Comparison of ENCODE assay signal across 14 cellular contexts in the genomic region with DNA sequence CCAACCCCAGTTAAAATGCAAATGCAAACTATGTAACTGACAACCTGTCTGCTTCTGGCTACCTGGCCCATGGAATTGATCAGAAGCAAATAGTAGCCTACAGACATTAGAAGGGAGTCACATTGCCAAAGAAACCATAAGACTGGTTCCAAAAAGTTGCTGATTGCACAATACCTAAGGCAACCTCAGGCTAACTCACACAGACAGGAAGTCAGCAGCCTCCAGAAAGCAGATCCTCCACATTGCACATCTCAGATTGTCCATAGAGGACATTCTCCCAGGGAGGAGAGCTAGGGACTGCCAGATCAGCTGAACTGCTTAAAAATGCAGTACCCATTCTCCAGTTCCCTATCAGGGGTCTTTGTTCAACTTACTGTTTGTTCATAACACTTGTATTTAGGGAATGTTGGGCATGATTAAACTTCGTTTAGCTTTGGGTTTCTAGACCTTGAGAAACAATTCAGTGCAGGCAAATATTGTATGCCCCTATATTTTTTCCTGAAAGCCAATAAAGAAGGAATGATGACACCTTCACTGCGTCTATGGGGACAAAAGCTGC. TPM values are rescaled to one million over a fixed set of nuclear protein-coding genes. Genes with fewer than 3 reads are reported as not detected.
DNase-seq lines count a peak whose midpoint lies in the region; ATAC-seq and TF ChIP-seq lines count a peak whose summit lies in the region.
"Had no signal": no experiment of that assay in that cellular context is flagged by ENCODE, and none has a peak within 500 bp of the region (broad histone marks: within the 10 kb centered on the region; RNA-seq: fewer than 3 reads in every experiment).

No MANE protein-coding gene starts in this region.

- H3K27ac Mint-ChIP-seq in CD14-positive monocyte, result peak overlapping the region; percentile 87 to 97 (median 88)
- H3K27ac Mint-ChIP-seq: activated CD4-positive, alpha-beta T cell treated with anti-CD3 and anti-CD28 coated beads for 36 hours had no signal

- DNase-seq in CD14-positive monocyte (ENCODE audit: low spot score) (peak; percentile 69), MM.1S (no peak), mammary epithelial cell (peak; percentile 16), right lobe of liver (no peak), coronary artery (ENCODE audit: low spot score) (no peak), NCI-H2081 (lab: John Stamatoyannopoulos, UW) (no peak)
- DNase-seq in activated CD4-positive, CD25-positive, alpha-beta regulatory T cell (lab: John Stamatoyannopoulos, UW), result no peak
- DNase-seq: activated CD4-positive, alpha-beta T cell treated with anti-CD3 and anti-CD28 coated beads for 36 hours; activated naive CD4-positive, alpha-beta T cell treated with Interleukin-2 at 50 U/mL for 16 hours; mesenchymal stem cell had no signal

- in situ Hi-C loops in mammary epithelial cell (cut with MboI; ENCODE audit: low sequenced_read_pairs in 2 of 2), result no loop called here

- H3K79me2 ChIP-seq in MM.1S (ENCODE audit: low read length) (no peaks in the 10 kb centered on the region), mammary epithelial cell (ENCODE audit: insufficient read depth, low read length) (no peaks in the 10 kb centered on the region)

- H3K4me3 Mint-ChIP-seq in CD14-positive monocyte, result peak overlapping the region in 1 of 2 donors; percentile 39
- H3K4me3 Mint-ChIP-seq: activated CD4-positive, alpha-beta T cell treated with anti-CD3 and anti-CD28 coated beads for 36 hours had no signal

- H2AFZ ChIP-seq in MM.1S (ENCODE audit: low read length), result no peak overlapping the region
- no peak overlapping the region for H2AFZ ChIP-seq in mammary epithelial cell (ENCODE audit: low read depth, low read length)

- ATAC-seq in right lobe of liver, result peak; percentile 59 to 73 (median 66)
- no peak for ATAC-seq in HG03175 (IDR thresholded peaks at IDR 0.05; ENCODE audit: unreplicated experiment)
- ATAC-seq: activated CD4-positive, alpha-beta T cell treated with anti-CD3 and anti-CD28 coated beads for 36 hours had no signal

- TF ChIP-seq POLR2A in right lobe of liver (IDR thresholded peaks at IDR 0.05), result no peak

- H3K27ac ChIP-seq in MM.1S (ENCODE audit: low read length), result peak overlapping the region; percentile 45; the same call in 1 of the 2 replicates
- H3K27ac ChIP-seq in mammary epithelial cell (ENCODE audit: insufficient read depth, low read depth, low read length), result no peak overlapping the region
- no peak overlapping the region for H3K27ac ChIP-seq in right lobe of liver
- H3K27ac ChIP-seq in coronary artery, result no peak overlapping the region
- H3K27ac ChIP-seq: tibial nerve had no signal

- no peaks in the 10 kb centered on the region for H3K27me3 ChIP-seq in MM.1S (replicated peaks; ENCODE audit: insufficient read depth, low read length)
- H3K27me3 ChIP-seq in mammary epithelial cell (ENCODE audit: insufficient read depth, low read length), result no peaks in the 10 kb centered on the region
- no peaks in the 10 kb centered on the region for H3K27me3 ChIP-seq in right lobe of liver
- H3K27me3 ChIP-seq: tibial nerve had no signal

- CTCF ChIA-PET in mammary epithelial cell (lab: Charles Lee; ENCODE audit: low non-redundant PET), result no interaction called here

- H3K4me3 ChIP-seq in MM.1S (ENCODE audit: low read length) (no peak overlapping the region), mammary epithelial cell (replicated peaks in 1 of 3; ENCODE audit: insufficient read depth in 1 of 3, low read depth in 2 of 3, low read length in 3 of 3) (no peak overlapping the region), right lobe of liver (no peak overlapping the region), coronary artery (no peak overlapping the region)
- H3K4me3 ChIP-seq: tibial nerve had no signal

- no peaks in the 10 kb centered on the region for H3K9me2 ChIP-seq in MM.1S (replicated peaks; ENCODE audit: insufficient read depth, low read length)

- 4% methylated on average over 2 of the region's 2 CpGs for WGBS in mammary epithelial cell (ENCODE audit: low coverage, missing lambda C conversion rate)
- WGBS in right lobe of liver (ENCODE audit: insufficient coverage, low coverage, low lambda C conversion rate, missing lambda C conversion rate), result 18% methylated on average over 2 of the region's 2 CpGs

- H3F3A ChIP-seq in MM.1S (ENCODE audit: insufficient read depth, low read length), result peaks cover 53% of the 10 kb centered on the region

- H3K4me2 ChIP-seq in MM.1S (ENCODE audit: low read depth, low read length) (no peak overlapping the region), mammary epithelial cell (ENCODE audit: insufficient read depth, low read depth, low read length) (no peak overlapping the region)

- intact Hi-C loops in CD14-positive monocyte (cut with micrococcal nuclease), result loop anchor here in 1 of 2 donors (10.0 kb wide), 1 partner anchor 109 kb away; the partner anchor contains the start of genes CCL3L1 and CCL3L3
- intact Hi-C loops in mammary epithelial cell (cut with micrococcal nuclease), result no loop called here
- intact Hi-C loops in right lobe of liver (cut with DNase I), result no loop called here

- no TSS peak for BruUV-seq in mammary epithelial cell (replicated peaks; lab: Mats Ljungman, UMichigan)

- no peak for TF ChIP-seq CTCF in CD14-positive monocyte (IDR thresholded peaks at IDR 0.05)
- TF ChIP-seq CTCF in MM.1S (IDR thresholded peaks at IDR 0.05; ENCODE audit: low read length), result no peak
- no peak for TF ChIP-seq CTCF in mammary epithelial cell (conservative IDR thresholded peaks at IDR 0.05 in 1 of 2, IDR thresholded peaks at IDR 0.05 in 1 of 2; ENCODE audit: extremely low read depth in 1 of 2, insufficient read depth in 1 of 2, low read depth in 1 of 2, low read length in 2 of 2)
- no peak for TF ChIP-seq CTCF in right lobe of liver (IDR thresholded peaks at IDR 0.05)
- TF ChIP-seq CTCF in coronary artery (IDR thresholded peaks at IDR 0.05), result no peak

- H3K36me3 ChIP-seq in MM.1S (replicated peaks; ENCODE audit: insufficient read depth, low read length) (no peaks in the 10 kb centered on the region), mammary epithelial cell (ENCODE audit: insufficient read depth, low read length) (no peaks in the 10 kb centered on the region), right lobe of liver (no peaks in the 10 kb centered on the region)
- H3K36me3 ChIP-seq: tibial nerve had no signal

- H3K27me3 Mint-ChIP-seq in CD14-positive monocyte (ENCODE audit: low read depth in 3 of 3), result peaks cover 0 to 18% (median 4%) of the 10 kb centered on the region in 3 donors

- H3K4me1 ChIP-seq in MM.1S (ENCODE audit: low read length) (peaks cover 62% of the 10 kb centered on the region), mammary epithelial cell (ENCODE audit: insufficient read depth, low read length) (no peaks in the 10 kb centered on the region), right lobe of liver (peaks cover 0 to 24% (median 8%) of the 10 kb centered on the region in 4 donors)
- H3K4me1 ChIP-seq: tibial nerve had no signal

- dilution Hi-C loops in mammary epithelial cell (cut with HindIII; ENCODE audit: low sequenced_read_pairs), result no loop called here

- H3K9me3 Mint-ChIP-seq in CD14-positive monocyte, result no peaks in the 10 kb centered on the region

- H3K9me3 ChIP-seq in MM.1S (replicated peaks; ENCODE audit: insufficient read depth, low read length) (no peaks in the 10 kb centered on the region), mammary epithelial cell (replicated peaks; ENCODE audit: insufficient read depth, low read length) (no peaks in the 10 kb centered on the region), right lobe of liver (no peaks in the 10 kb centered on the region)
- H3K9me3 ChIP-seq: tibial nerve had no signal

- peaks cover 75% of the 10 kb centered on the region for H3K4me1 Mint-ChIP-seq in CD14-positive monocyte

- no peak overlapping the region for H3K9ac ChIP-seq in MM.1S (ENCODE audit: low read length)
- H3K9ac ChIP-seq in mammary epithelial cell (ENCODE audit: insufficient read depth, low read length), result no peak overlapping the region

- peaks cover 6% of the 10 kb centered on the region in 2 donors for H3K36me3 Mint-ChIP-seq in CD14-positive monocyte

- H4K20me1 ChIP-seq in MM.1S (ENCODE audit: insufficient read depth, low read length) (no peaks in the 10 kb centered on the region), mammary epithelial cell (ENCODE audit: insufficient read depth, low read length) (no peaks in the 10 kb centered on the region)

RNA-seq across cellular contexts. Expression of gene CCL3, which starts 4.2 kb away (rescaled TPM):
- 100 to 1,000 TPM; 161 to 190 TPM for polyA plus RNA-seq in CD14-positive monocyte
- not detected for total RNA-seq in mammary epithelial cell
- polyA plus RNA-seq in mammary epithelial cell, result not detected
- polyA minus RNA-seq in mammary epithelial cell, result not detected
- 10 to 100 TPM in 1 of 6 experiments, 1 to 10 TPM in 1, under 1 TPM in 3, not detected in 1; 0.43 to 18.2 (median 0.53) TPM for total RNA-seq in right lobe of liver
- total RNA-seq: NCI-H460 had no signal
- polyA plus RNA-seq: BJ had no signal

RNA-seq across cellular contexts. Expression of gene CCL4, which starts 17.8 kb away (rescaled TPM):
- polyA plus RNA-seq in CD14-positive monocyte, result 10 to 100 TPM; 40.6 to 41.7 TPM
- not detected for total RNA-seq in mammary epithelial cell
- not detected for polyA plus RNA-seq in mammary epithelial cell
- not detected for polyA minus RNA-seq in mammary epithelial cell
- total RNA-seq in right lobe of liver, result 1 to 10 TPM in 4 of 6 experiments, under 1 TPM in 2; 0.79 to 7.1 (median 2.4) TPM
- total RNA-seq: NCI-H460 had no signal
- polyA plus RNA-seq: BJ had no signal

RNA-seq across cellular contexts. Expression of gene CCL18, which starts 21.7 kb away (rescaled TPM):
- polyA plus RNA-seq in CD14-positive monocyte, result not detected
- total RNA-seq in mammary epithelial cell, result not detected
- polyA plus RNA-seq in mammary epithelial cell, result not detected
- not detected for polyA minus RNA-seq in mammary epithelial cell
- total RNA-seq in right lobe of liver, result 1 to 10 TPM in 2 of 6 experiments, under 1 TPM in 3, not detected in 1; 0.29 to 2.0 (median 0.64) TPM
- total RNA-seq: activated CD4-positive, alpha-beta T cell treated with anti-CD3 and anti-CD28 coated beads for 36 hours; NCI-H460 had no signal
- polyA plus RNA-seq: BJ had no signal

Comparison
In these comparisons a context has a peak if more than half of its experiments do, and no peak if none do; other contexts are left out.
1. DNase-seq: peak in CD14-positive monocyte (single experiment) and mammary epithelial cell (single experiment); none in MM.1S (single experiment), right lobe of liver (0 of 3), activated CD4-positive, CD25-positive, alpha-beta regulatory T cell (0 of 4), coronary artery (single experiment) and NCI-H2081 (0 of 2).